ENCODE assay signal across 8 cellular contexts in the genomic region with DNA sequence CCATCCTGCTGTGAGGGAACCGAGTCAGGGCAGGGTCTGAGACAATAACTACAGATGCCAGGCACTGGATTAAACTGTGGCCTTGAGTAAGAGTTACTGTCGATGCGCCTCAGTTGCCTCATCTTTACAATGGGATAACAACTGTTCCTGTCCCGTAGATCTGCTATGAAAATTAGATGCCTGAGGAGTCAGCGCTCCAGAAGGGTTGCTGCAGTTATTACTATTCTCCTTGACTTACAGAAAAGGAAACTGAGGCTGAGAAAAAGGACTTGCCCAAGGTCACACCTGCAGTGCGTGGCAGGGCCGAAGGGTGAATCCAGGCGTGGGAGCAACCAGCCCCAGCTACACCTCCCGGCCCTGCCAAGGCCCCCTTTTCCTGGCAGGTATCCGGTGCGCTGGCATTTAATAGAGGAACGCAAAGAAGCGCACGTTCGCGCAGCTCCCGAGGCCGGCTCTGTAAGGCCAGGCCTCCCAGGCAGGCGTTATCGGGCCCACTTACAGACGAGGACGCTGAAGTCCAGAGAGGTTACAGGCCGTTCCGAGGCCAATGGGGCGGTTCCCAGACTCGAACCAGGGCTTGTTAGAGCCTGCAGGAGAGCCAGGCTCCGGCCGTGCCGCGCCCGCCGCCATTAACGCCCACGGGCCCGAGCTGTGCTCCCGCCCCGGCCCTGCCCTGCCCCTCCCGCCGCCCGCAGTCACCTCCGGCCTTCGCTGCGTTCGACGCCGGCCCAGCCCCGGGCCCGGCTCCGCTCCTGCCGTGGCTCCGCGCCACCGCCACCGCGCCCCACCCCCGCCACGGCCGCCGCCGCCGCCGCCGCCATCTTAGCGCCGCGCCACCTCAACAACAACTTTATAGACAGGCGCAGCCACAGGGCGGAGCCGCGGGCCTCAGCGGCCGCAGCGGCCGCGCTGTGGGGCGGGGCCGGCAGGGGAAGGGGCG. TPM values are rescaled to one million over a fixed set of nuclear protein-coding genes. Genes with fewer than 3 reads are reported as not detected.
DNase-seq lines count a peak whose midpoint lies in the region; ATAC-seq, FAIRE-seq and TF ChIP-seq lines count a peak whose summit lies in the region.

A gene (minus strand): TSS at position 852 of the 940 bp plus-strand sequence. CDS start 31 bp downstream, at position 821.

- H3K4me3 ChIP-seq in astrocyte of the cerebellum (ENCODE audit: low read depth, low read length) (peak within 1 kb of the TSS; percentile 94), iPS-20b (ENCODE audit: low read length) (peak within 1 kb of the TSS; percentile 97), small intestine (ENCODE audit: low read depth in 1 of 2, low read length in 2 of 2) (peak within 1 kb of the TSS; percentile 78 to 90)

- TF ChIP-seq CTCF in astrocyte of the cerebellum (IDR thresholded peaks at IDR 0.05; ENCODE audit: low read depth, low read length, missing control alignments), result no peak

- 4 to 10% (median 5%) methylated on average over 29 to 78 of the region's 78 CpGs for WGBS in small intestine, 3 donors

- no peaks in the 10 kb centered on the region for H3K27me3 ChIP-seq in iPS-20b (ENCODE audit: insufficient read depth, low read length)
- H3K27me3 ChIP-seq in small intestine (ENCODE audit: control insufficient read depth in 2 of 2, insufficient read depth in 2 of 2, low read length in 2 of 2), result no peaks in the 10 kb centered on the region

- peak within 1 kb of the TSS; percentile 94 for H3K9ac ChIP-seq in iPS-20b (ENCODE audit: low read depth, low read length)

- ATAC-seq in GM21825 (IDR thresholded peaks at IDR 0.05; ENCODE audit: unreplicated experiment), result peak; percentile 46

- in situ Hi-C loops in astrocyte of the cerebellum (cut with HindIII; ENCODE audit: low sequenced_read_pairs), result no loop called here

- peaks cover 15% of the 10 kb centered on the region for H3K36me3 ChIP-seq in iPS-20b (ENCODE audit: insufficient read depth, low read depth, low read length)
- peaks cover 0 to 3% of the 10 kb centered on the region in 2 donors for H3K36me3 ChIP-seq in small intestine (ENCODE audit: control insufficient read depth in 2 of 2, insufficient read depth in 2 of 2, low read length in 2 of 2)

- H3K9me3 ChIP-seq in iPS-20b (ENCODE audit: insufficient read depth, low read depth, low read length) (no peaks in the 10 kb centered on the region), small intestine (ENCODE audit: control insufficient read depth, low read depth) (no peaks in the 10 kb centered on the region)

- DNase-seq in NCI-H1417 (lab: John Stamatoyannopoulos, UW), result peak; percentile 26 to 85 (median 81)
- DNase-seq in NCI-H1417 treated with DMSO at 0.1 percent for 48 hours (lab: John Stamatoyannopoulos, UW), result no peak
- peak; percentile 56 for DNase-seq in LHCN-M2 (ENCODE audit: low read depth)
- DNase-seq in astrocyte of the cerebellum (ENCODE audit: low read depth), result no peak
- DNase-seq in small intestine, result peak; percentile 52
- DNase-seq in NCI-H1436 (lab: John Stamatoyannopoulos, UW), result no peak

- peaks cover 6% of the 10 kb centered on the region; the same call in 1 of the 2 replicates for H3K4me1 ChIP-seq in iPS-20b (ENCODE audit: insufficient read depth, low read length)
- H3K4me1 ChIP-seq in small intestine (ENCODE audit: control insufficient read depth in 2 of 2, insufficient read depth in 1 of 2, low read depth in 1 of 2, low read length in 1 of 2), result peaks cover 3 to 21% of the 10 kb centered on the region in 2 donors

- no peak for FAIRE-seq in small intestine (lab: Jason Lieb, UNC)

- peak within 1 kb of the TSS; percentile 55 for H3K27ac ChIP-seq in iPS-20b (ENCODE audit: low read length)
- peak within 1 kb of the TSS; percentile 82 to 89 for H3K27ac ChIP-seq in small intestine (ENCODE audit: low read depth in 1 of 2, low read length in 1 of 2)

RNA-seq across cellular contexts. Expression of the gene that starts here (rescaled TPM):
- total RNA-seq in LHCN-M2 (2014; rRNA removed), result 57.1 and 69.1 TPM in 2 replicates
- 136 TPM for polyA plus RNA-seq in LHCN-M2 (2012)
- 10 to 100 TPM; 23.9 to 32.7 (median 24.1) TPM for polyA plus RNA-seq in small intestine

Comparison
In these comparisons a context has a peak if more than half of its experiments do, and no peak if none do; other contexts are left out.
1. DNase-seq: peak in NCI-H1417 (3 of 3), LHCN-M2 (single experiment) and small intestine (single experiment); none in NCI-H1417 treated with DMSO at 0.1 percent for 48 hours (single experiment), astrocyte of the cerebellum (single experiment) and NCI-H1436 (single experiment).
2. Peak in every context shown above with its lines, with median percentiles within 50 percentile points of each other: H3K4me3 ChIP-seq.